ENCODE assay signal across 8 cellular contexts in the genomic region with DNA sequence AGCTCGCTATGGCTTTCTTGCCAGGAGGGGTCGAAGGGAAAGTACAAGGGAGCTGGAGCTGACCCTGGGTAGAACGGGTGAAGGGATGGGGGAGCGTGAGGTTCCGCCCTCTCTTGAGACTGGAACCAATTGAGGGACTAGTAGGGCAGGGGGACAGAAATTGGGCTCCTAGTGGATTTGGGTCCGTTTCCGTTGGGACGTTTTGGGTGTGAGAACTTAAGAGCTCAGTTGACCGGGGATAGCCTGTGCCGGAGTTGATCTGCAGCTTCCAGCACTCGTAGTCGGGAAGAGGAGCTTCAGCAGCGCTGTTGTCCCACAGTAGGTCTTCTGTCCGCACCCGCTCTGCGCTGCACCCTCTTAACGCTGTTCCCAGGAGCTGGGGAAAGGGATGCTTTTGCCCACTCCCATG. TPM values are rescaled to one million over a fixed set of nuclear protein-coding genes. Genes with fewer than 3 reads are reported as not detected.
DNase-seq lines count a peak whose midpoint lies in the region; ATAC-seq and TF ChIP-seq lines count a peak whose summit lies in the region.

No MANE protein-coding gene starts in this region.

- peaks cover 58% of the 10 kb centered on the region for H3K4me1 Mint-ChIP-seq in activated CD4-positive, alpha-beta memory T cell treated with anti-CD3 and anti-CD28 coated beads, Interleukin-2, amount 10 ng/mL, durations not matched to agents 7 days and 5 days
- H3K4me1 Mint-ChIP-seq in natural killer cell: peaks cover 36 to 56% of the 10 kb centered on the region in 2 donors

- H3K4me3 Mint-ChIP-seq in activated CD4-positive, alpha-beta memory T cell treated with anti-CD3 and anti-CD28 coated beads, Interleukin-2, amount 10 ng/mL, durations not matched to agents 7 days and 5 days: peak overlapping the region; percentile 93
- peak overlapping the region; percentile 99 for H3K4me3 Mint-ChIP-seq in natural killer cell

- no peaks in the 10 kb centered on the region for H3K27me3 Mint-ChIP-seq in activated CD4-positive, alpha-beta memory T cell treated with anti-CD3 and anti-CD28 coated beads, Interleukin-2, amount 10 ng/mL, durations not matched to agents 7 days and 5 days
- H3K27me3 Mint-ChIP-seq in natural killer cell (ENCODE audit: low read depth in 2 of 2): no peaks in the 10 kb centered on the region

- POLR2A ChIA-PET in activated CD4-positive, alpha-beta memory T cell treated with anti-CD3 and anti-CD28 coated beads, Interleukin-2, amount 10 ng/mL, durations not matched to agents 7 days and 5 days (lab: Charles Lee): interaction anchor here (0.8 to 6.9 kb wide), 26 partner anchors 7 to 276 kb away, joined by 3 to 144 read pairs (median 5); a partner anchor contains a TSS

- no peaks in the 10 kb centered on the region for H3K9me3 Mint-ChIP-seq in activated CD4-positive, alpha-beta memory T cell treated with anti-CD3 and anti-CD28 coated beads, Interleukin-2, amount 10 ng/mL, durations not matched to agents 7 days and 5 days
- H3K9me3 Mint-ChIP-seq in natural killer cell: no peaks in the 10 kb centered on the region

- H3K4me3 ChIP-seq in HUES6 (ENCODE audit: low read depth, low read length) (peak overlapping the region; percentile 100), fibroblast of pulmonary artery (replicated peaks; ENCODE audit: low read depth, low read length) (peak overlapping the region; percentile 99)

- no peaks in the 10 kb centered on the region for H3K9me3 ChIP-seq in HUES6 (ENCODE audit: control insufficient read depth, insufficient read depth, low read depth, low read length)

- DNase-seq in activated CD4-positive, alpha-beta T cell treated with anti-CD3 and anti-CD28 coated beads for 48 hours: peak; percentile 41
- no peak for DNase-seq in activated CD4-positive, alpha-beta T cell treated with anti-CD3 and anti-CD28 coated beads for 4 hours
- peak; percentile 39 for DNase-seq in activated CD4-positive, alpha-beta memory T cell treated with anti-CD3 and anti-CD28 coated beads, Interleukin-2, amount 10 ng/mL, durations not matched to agents 7 days and 5 days
- peak; percentile 27 for DNase-seq in fibroblast of pulmonary artery (ENCODE audit: low read depth)
- DNase-seq in natural killer cell: no peak
- DNase-seq in NCI-H1436 treated with DMSO at 0.1 percent for 48 hours (lab: John Stamatoyannopoulos, UW): no peak
- DNase-seq in amniotic stem cell (lab: John Stamatoyannopoulos, UW): no peak

- peak; percentile 18 to 27 (median 24) for ATAC-seq in natural killer cell

- TF ChIP-seq CTCF in fibroblast of pulmonary artery (IDR thresholded peaks at IDR 0.05; ENCODE audit: low read length, missing control alignments) (no peak), natural killer cell (IDR thresholded peaks at IDR 0.05) (no peak)

- no peak overlapping the region for H3K27ac ChIP-seq in HUES6 (ENCODE audit: low read depth, low read length)

- H3K36me3 Mint-ChIP-seq in activated CD4-positive, alpha-beta memory T cell treated with anti-CD3 and anti-CD28 coated beads, Interleukin-2, amount 10 ng/mL, durations not matched to agents 7 days and 5 days (ENCODE audit: low read depth): peaks cover 49% of the 10 kb centered on the region
- H3K36me3 Mint-ChIP-seq in natural killer cell: no peaks in the 10 kb centered on the region

- H3K4me1 ChIP-seq in HUES6 (ENCODE audit: control insufficient read depth, insufficient read depth, low read length): peaks cover 15% of the 10 kb centered on the region

- peaks cover 27% of the 10 kb centered on the region for H3K36me3 ChIP-seq in HUES6 (ENCODE audit: control insufficient read depth, insufficient read depth, low read length)

- peak overlapping the region; percentile 85 for H3K9ac ChIP-seq in HUES6 (ENCODE audit: low read length)

- CTCF ChIA-PET in activated CD4-positive, alpha-beta memory T cell treated with anti-CD3 and anti-CD28 coated beads, Interleukin-2, amount 10 ng/mL, durations not matched to agents 7 days and 5 days (lab: Charles Lee): interaction anchor here (0.6 to 3.8 kb wide), 24 partner anchors 8 to 246 kb away, joined by 3 to 54 read pairs (median 4); a partner anchor contains a TSS

- peaks cover 27% of the 10 kb centered on the region for H3K27me3 ChIP-seq in HUES6 (ENCODE audit: control insufficient read depth, insufficient read depth, low read length)

- intact Hi-C loops in natural killer cell (cut with micrococcal nuclease): loop anchor here (1.0 to 5.0 kb wide), 4 partner anchors 9 to 189 kb away; a partner anchor contains a TSS

- H3K27ac Mint-ChIP-seq in activated CD4-positive, alpha-beta memory T cell treated with anti-CD3 and anti-CD28 coated beads, Interleukin-2, amount 10 ng/mL, durations not matched to agents 7 days and 5 days: peak overlapping the region; percentile 87
- peak overlapping the region; percentile 96 to 98 for H3K27ac Mint-ChIP-seq in natural killer cell

RNA-seq across cellular contexts. Expression of a gene that starts 0.5 kb away (rescaled TPM):
- 10 to 100 TPM; 58.8 to 64.6 TPM for total RNA-seq in activated CD4-positive, alpha-beta memory T cell treated with anti-CD3 and anti-CD28 coated beads, Interleukin-2, amount 10 ng/mL, durations not matched to agents 7 days and 5 days
- 10 to 100 TPM; 36.3 to 49.8 (median 45.2) TPM for total RNA-seq in natural killer cell

RNA-seq across cellular contexts. Expression of a gene that starts 0.7 kb away (rescaled TPM):
- total RNA-seq in activated CD4-positive, alpha-beta memory T cell treated with anti-CD3 and anti-CD28 coated beads, Interleukin-2, amount 10 ng/mL, durations not matched to agents 7 days and 5 days: 100 to 1,000 TPM; 238 to 244 TPM
- 100 to 1,000 TPM; 122 to 144 (median 135) TPM for total RNA-seq in natural killer cell

RNA-seq across cellular contexts. Expression of a gene that starts 2.8 kb away (rescaled TPM):
- total RNA-seq in activated CD4-positive, alpha-beta memory T cell treated with anti-CD3 and anti-CD28 coated beads, Interleukin-2, amount 10 ng/mL, durations not matched to agents 7 days and 5 days: 1 to 10 TPM; 7.7 to 8.4 TPM
- total RNA-seq in natural killer cell: 10 to 100 TPM in 1 of 3 donors, 1 to 10 TPM in 2; 7.9 to 11.7 (median 9.3) TPM

RNA-seq across cellular contexts. Expression of a gene that starts 16.4 kb away (rescaled TPM):
- total RNA-seq in activated CD4-positive, alpha-beta memory T cell treated with anti-CD3 and anti-CD28 coated beads, Interleukin-2, amount 10 ng/mL, durations not matched to agents 7 days and 5 days: 1 to 10 TPM; 3.6 to 3.7 TPM
- 1 to 10 TPM; 3.6 to 5.9 (median 4.7) TPM for total RNA-seq in natural killer cell

RNA-seq across cellular contexts. Expression of a gene that starts 43.9 kb away (rescaled TPM):
- 100 to 1,000 TPM; 127 to 131 TPM for total RNA-seq in activated CD4-positive, alpha-beta memory T cell treated with anti-CD3 and anti-CD28 coated beads, Interleukin-2, amount 10 ng/mL, durations not matched to agents 7 days and 5 days
- 100 to 1,000 TPM; 215 to 275 (median 218) TPM for total RNA-seq in natural killer cell

Comparison
In these comparisons a context has a peak if more than half of its experiments do, and no peak if none do; other contexts are left out.
1. DNase-seq: peak in activated CD4-positive, alpha-beta T cell treated with anti-CD3 and anti-CD28 coated beads for 48 hours (single experiment), activated CD4-positive, alpha-beta memory T cell treated with anti-CD3 and anti-CD28 coated beads, Interleukin-2, amount 10 ng/mL, durations not matched to agents 7 days and 5 days (single experiment) and fibroblast of pulmonary artery (single experiment); none in activated CD4-positive, alpha-beta T cell treated with anti-CD3 and anti-CD28 coated beads for 4 hours (0 of 2), natural killer cell (single experiment), NCI-H1436 treated with DMSO at 0.1 percent for 48 hours (single experiment) and amniotic stem cell (single experiment).